13 cellular contexts compared by ENCODE assay signal in the genomic region with DNA sequence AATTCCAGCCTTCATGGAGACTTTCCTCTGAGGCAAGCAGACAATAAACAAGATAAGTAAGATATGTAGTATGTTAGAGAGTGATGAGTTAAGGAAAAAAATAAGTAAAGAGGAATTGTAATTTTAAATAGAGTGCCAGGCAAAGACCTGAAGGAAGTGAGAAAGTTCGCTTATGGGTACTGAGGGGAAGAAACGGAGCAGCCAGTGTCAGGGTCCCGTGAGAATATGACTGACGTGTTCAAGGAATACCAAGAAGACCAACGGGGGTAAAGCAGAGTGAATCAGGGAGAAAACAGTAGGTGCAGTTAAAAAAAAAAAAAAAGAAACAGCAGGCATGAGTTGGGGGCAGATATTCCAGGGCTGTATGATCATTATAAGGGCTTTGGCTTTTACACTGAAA.
"Had no signal": no experiment of that assay in that cellular context is flagged by ENCODE, and none has a peak within 500 bp of the region (broad histone marks: within the 10 kb centered on the region; RNA-seq: fewer than 3 reads in every experiment).

No MANE protein-coding gene starts in this region.

- H3K27me3 Mint-ChIP-seq: type B pancreatic cell had no signal

- H3K4me1 Mint-ChIP-seq: naive thymus-derived CD4-positive, alpha-beta T cell; nephron progenitor cell had no signal

- ATAC-seq: naive thymus-derived CD4-positive, alpha-beta T cell; stimulated activated naive CD8-positive, alpha-beta T cell treated with anti-CD3 and anti-CD28 coated beads, Interleukin-15, Interleukin-2, amounts not matched to agents 100 U/mL and 50 U/mL, for 24 hours had no signal

- H3K4me3 Mint-ChIP-seq: naive thymus-derived CD4-positive, alpha-beta T cell; nephron progenitor cell; type B pancreatic cell had no signal

- DNase-seq: colonic mucosa; dermis blood vessel endothelial cell; foreskin melanocyte; head of caudate nucleus; mammary epithelial cell; naive thymus-derived CD4-positive, alpha-beta T cell; nephron progenitor cell; posterior cingulate gyrus; sigmoid colon; stimulated activated naive CD8-positive, alpha-beta T cell treated with anti-CD3 and anti-CD28 coated beads, Interleukin-15, Interleukin-2, amounts not matched to agents 100 U/mL and 50 U/mL, for 24 hours; thyroid gland; uterus had no signal

- H3K9me3 Mint-ChIP-seq: naive thymus-derived CD4-positive, alpha-beta T cell; nephron progenitor cell; type B pancreatic cell had no signal

- H3K27ac Mint-ChIP-seq: type B pancreatic cell had no signal

- H3K36me3 Mint-ChIP-seq: naive thymus-derived CD4-positive, alpha-beta T cell; type B pancreatic cell had no signal
